ENCODE assay signal across 37 cellular contexts in the genomic region with DNA sequence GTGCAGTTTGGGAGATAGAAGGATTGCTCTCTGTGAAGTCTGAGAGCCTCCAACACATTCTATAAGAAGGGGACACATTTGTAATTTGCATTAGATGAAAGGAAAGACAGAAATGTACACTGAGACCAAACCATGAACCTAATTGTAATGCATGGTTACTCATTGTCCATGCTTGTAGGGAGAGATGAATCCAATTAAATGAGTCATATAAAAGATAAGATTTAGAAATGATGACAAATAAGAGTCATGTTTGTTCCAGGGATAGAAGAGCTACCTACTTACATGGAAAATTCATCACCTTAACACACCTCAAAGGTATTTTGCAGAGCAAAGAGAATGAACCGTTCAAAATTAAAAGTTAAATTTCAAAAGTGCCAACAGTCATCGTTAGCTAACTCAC.
"Had no signal": no experiment of that assay in that cellular context is flagged by ENCODE, and none has a peak within 500 bp of the region (broad histone marks: within the 10 kb centered on the region; RNA-seq: fewer than 3 reads in every experiment).

No MANE protein-coding gene starts in this region.

- ATAC-seq: activated T-cell treated with anti-CD3 and anti-CD28 coated beads, Interleukin-2, amount 50 U/mL, for 72 hours; gastroesophageal sphincter; left ventricle myocardium superior; naive thymus-derived CD4-positive, alpha-beta T cell; pancreas; stimulated activated memory B cell treated with anti-CD40 and anti-IgM and Interleukin-4, amounts not matched to agents 10 μg/mL and 1 μg/mL and 100 μg/mL, for 72 hours; stimulated activated naive CD8-positive, alpha-beta T cell treated with anti-CD3 and anti-CD28 coated beads, Interleukin-15, amount 100 ng/mL, for 72 hours had no signal

- H3K27ac Mint-ChIP-seq: activated naive CD8-positive, alpha-beta T cell treated with anti-CD3 and anti-CD28 coated beads for 36 hours; activated T-cell treated with anti-CD3 and anti-CD28 coated beads, Interleukin-2, amount 50 U/mL, for 72 hours; dendritic cell treated with granulocyte-macrophage colony-stimulating factor and Interleukin-4, amounts not matched to agents 40 ng/mL and 50 ng/mL, for 4 days; naive thymus-derived CD4-positive, alpha-beta T cell; stimulated activated memory B cell treated with anti-CD40 and anti-IgM and Interleukin-4, amounts not matched to agents 10 μg/mL and 1 μg/mL and 100 μg/mL, for 72 hours; stimulated activated naive CD8-positive, alpha-beta T cell treated with anti-CD3 and anti-CD28 coated beads, Interleukin-15, amount 100 ng/mL, for 72 hours; type B pancreatic cell had no signal

- H3K36me3 Mint-ChIP-seq: activated naive CD8-positive, alpha-beta T cell treated with anti-CD3 and anti-CD28 coated beads for 36 hours; naive thymus-derived CD4-positive, alpha-beta T cell; stimulated activated memory B cell treated with anti-CD40 and anti-IgM and Interleukin-4, amounts not matched to agents 10 μg/mL and 1 μg/mL and 100 μg/mL, for 72 hours had no signal

- H3K4me3 ChIP-seq: adrenal gland, ascending aorta, breast epithelium, esophagus squamous epithelium, gastroesophageal sphincter, hepatocyte, pancreas, prostate gland, sigmoid colon, smooth muscle cell, vagina had no signal

- FAIRE-seq: endometrium, pancreas had no signal

- H3K27ac ChIP-seq: ascending aorta, breast epithelium, epithelial cell of prostate, gastroesophageal sphincter, hepatocyte, pancreas, prostate gland, sigmoid colon, vagina, VCaP had no signal

- DNase-seq: activated CD4-positive, alpha-beta T cell treated with anti-CD3 and anti-CD28 coated beads for 4 hours; activated CD4-positive, alpha-beta T cell treated with anti-CD3 and anti-CD28 coated beads, Interleukin-2, amount 50 U/mL, for 4 hours; activated naive CD4-positive, alpha-beta T cell treated with Interleukin-2 at 50 U/mL for 16 hours; activated naive CD8-positive, alpha-beta T cell treated with anti-CD3 and anti-CD28 coated beads for 36 hours; activated T-cell treated with anti-CD3 and anti-CD28 coated beads for 4 hours; activated T-cell treated with anti-CD3 and anti-CD28 coated beads, Interleukin-2, amount 50 U/mL, for 72 hours; adrenal gland; effector CD8-positive, alpha-beta T cell; esophagus squamous epithelium; islet precursor cell; left cardiac atrium; left ventricle myocardium superior; midbrain; naive thymus-derived CD4-positive, alpha-beta T cell; pancreas; retina; sigmoid colon; stimulated activated CD4-positive, alpha-beta T cell treated with anti-CD3 and anti-CD28 coated beads, Interleukin-1b, Interleukin-23, amount 100 ng/mL, for 48 hours; stimulated activated CD4-positive, alpha-beta T cell treated with anti-CD3 and anti-CD28 coated beads, Interleukin-4, amount 100 ng/mL, for 4 hours; stimulated activated CD8-positive, alpha-beta memory T cell treated with anti-CD3 and anti-CD28 coated beads, Interleukin-4, amount 100 ng/mL, for 48 hours; stimulated activated naive CD8-positive, alpha-beta T cell treated with anti-CD3 and anti-CD28 coated beads, Interleukin-15, amount 100 ng/mL, for 72 hours; substantia nigra; T-helper 1 cell had no signal

- H3K4me2 ChIP-seq: hepatocyte, smooth muscle cell had no signal

- H3K4me1 ChIP-seq: breast epithelium, pancreas, prostate gland had no signal

- H3K27me3 Mint-ChIP-seq: activated naive CD8-positive, alpha-beta T cell treated with anti-CD3 and anti-CD28 coated beads for 36 hours; central memory CD8-positive, alpha-beta T cell; dendritic cell treated with granulocyte-macrophage colony-stimulating factor and Interleukin-4, amounts not matched to agents 40 ng/mL and 50 ng/mL, for 4 days; stimulated activated memory B cell treated with anti-CD40 and anti-IgM and Interleukin-4, amounts not matched to agents 10 μg/mL and 1 μg/mL and 100 μg/mL, for 72 hours; stimulated activated naive CD8-positive, alpha-beta T cell treated with anti-CD3 and anti-CD28 coated beads, Interleukin-15, amount 100 ng/mL, for 72 hours; type B pancreatic cell had no signal

- H2AFZ ChIP-seq: hepatocyte had no signal

- H3K36me3 ChIP-seq: adrenal gland, breast epithelium, esophagus squamous epithelium, pancreas, prostate gland, sigmoid colon, vagina had no signal

- H3K9me3 ChIP-seq: adrenal gland, ascending aorta, pancreas, prostate gland, sigmoid colon, vagina had no signal

- H3K4me3 Mint-ChIP-seq: activated naive CD8-positive, alpha-beta T cell treated with anti-CD3 and anti-CD28 coated beads for 36 hours; activated T-cell treated with anti-CD3 and anti-CD28 coated beads, Interleukin-2, amount 50 U/mL, for 72 hours; central memory CD8-positive, alpha-beta T cell; dendritic cell treated with granulocyte-macrophage colony-stimulating factor and Interleukin-4, amounts not matched to agents 40 ng/mL and 50 ng/mL, for 4 days; naive thymus-derived CD4-positive, alpha-beta T cell; stimulated activated memory B cell treated with anti-CD40 and anti-IgM and Interleukin-4, amounts not matched to agents 10 μg/mL and 1 μg/mL and 100 μg/mL, for 72 hours; stimulated activated naive CD8-positive, alpha-beta T cell treated with anti-CD3 and anti-CD28 coated beads, Interleukin-15, amount 100 ng/mL, for 72 hours; type B pancreatic cell had no signal

- H3K27me3 ChIP-seq: adrenal gland, ascending aorta, breast epithelium, esophagus squamous epithelium, gastroesophageal sphincter, hepatocyte, pancreas, sigmoid colon, vagina had no signal

- H3K4me1 Mint-ChIP-seq: activated naive CD8-positive, alpha-beta T cell treated with anti-CD3 and anti-CD28 coated beads for 36 hours; central memory CD8-positive, alpha-beta T cell; stimulated activated memory B cell treated with anti-CD40 and anti-IgM and Interleukin-4, amounts not matched to agents 10 μg/mL and 1 μg/mL and 100 μg/mL, for 72 hours; stimulated activated naive CD8-positive, alpha-beta T cell treated with anti-CD3 and anti-CD28 coated beads, Interleukin-15, amount 100 ng/mL, for 72 hours had no signal
